ENCODE assay signal across 12 cellular contexts in genomic region chr6:163324928-163325784, GRCh38.
A peak's percentile ranks its signal among the peaks of the same experiment; 100 is the strongest.
DNase-seq lines count a peak whose midpoint lies in the region; ATAC-seq and TF ChIP-seq lines count a peak whose summit lies in the region.
"Had no signal": no experiment of that assay in that cellular context is flagged by ENCODE, and none has a peak within 500 bp of the region (broad histone marks: within the 10 kb centered on the region; RNA-seq: fewer than 3 reads in every experiment).

No MANE protein-coding gene starts in this region.

- no peaks in the 10 kb centered on the region for H3K9me3 ChIP-seq in colonic mucosa

- H3K27me3 Mint-ChIP-seq in CD14-positive monocyte (ENCODE audit: low read depth in 3 of 3) = peaks cover 3 to 8% (median 4%) of the 10 kb centered on the region in 3 donors
- H3K27me3 Mint-ChIP-seq in T-helper 2 cell treated with Interferon-gamma antibody and Interleukin-4, amounts not matched to agents 5 μg/mL and 100 μg/mL, for 36 hours (ENCODE audit: low read depth) = peaks cover 8% of the 10 kb centered on the region

- ATAC-seq in left cardiac atrium (peak; percentile 75 to 80), GM21423 (IDR thresholded peaks at IDR 0.05; ENCODE audit: unreplicated experiment) (no peak), GM18909 (IDR thresholded peaks at IDR 0.05; ENCODE audit: poor library complexity, unreplicated experiment) (no peak)
- ATAC-seq: stimulated activated naive CD8-positive, alpha-beta T cell treated with anti-CD3 and anti-CD28 coated beads, Interleukin-15, Interleukin-2, amounts not matched to agents 100 U/mL and 50 U/mL, for 24 hours had no signal

- peak overlapping the region; percentile 41 to 74 for H3K4me3 Mint-ChIP-seq in CD14-positive monocyte
- no peak overlapping the region for H3K4me3 Mint-ChIP-seq in T-helper 2 cell treated with Interferon-gamma antibody and Interleukin-4, amounts not matched to agents 5 μg/mL and 100 μg/mL, for 36 hours

- H3K27ac ChIP-seq in colonic mucosa = no peak overlapping the region

- H3K4me1 ChIP-seq in colonic mucosa = no peaks in the 10 kb centered on the region

- H3K4me3 ChIP-seq in colonic mucosa = no peak overlapping the region

- H3K27ac Mint-ChIP-seq in CD14-positive monocyte = no peak overlapping the region
- no peak overlapping the region for H3K27ac Mint-ChIP-seq in T-helper 2 cell treated with Interferon-gamma antibody and Interleukin-4, amounts not matched to agents 5 μg/mL and 100 μg/mL, for 36 hours

- no peak for DNase-seq in CD14-positive monocyte (ENCODE audit: low spot score)
- DNase-seq in SW480 (ENCODE audit: low spot score) = peak; percentile 13
- peak; percentile 61 for DNase-seq in left cardiac atrium
- peak; percentile 77 for DNase-seq in pons (ENCODE audit: low spot score)
- DNase-seq in colonic mucosa = no peak
- no peak for DNase-seq in T-helper 2 cell treated with Interferon-gamma antibody and Interleukin-4, amounts not matched to agents 5 μg/mL and 100 μg/mL, for 36 hours (ENCODE audit: low spot score)
- DNase-seq: NCI-H1694 treated with DMSO at 0.1 percent for 48 hours; SHP77; small intestine; stimulated activated naive CD8-positive, alpha-beta T cell treated with anti-CD3 and anti-CD28 coated beads, Interleukin-15, Interleukin-2, amounts not matched to agents 100 U/mL and 50 U/mL, for 24 hours had no signal

- H3K27me3 ChIP-seq in colonic mucosa = no peaks in the 10 kb centered on the region

- peaks cover 10% of the 10 kb centered on the region for H3K4me1 Mint-ChIP-seq in CD14-positive monocyte
- no peaks in the 10 kb centered on the region for H3K4me1 Mint-ChIP-seq in T-helper 2 cell treated with Interferon-gamma antibody and Interleukin-4, amounts not matched to agents 5 μg/mL and 100 μg/mL, for 36 hours (ENCODE audit: low read depth)

- H3K36me3 ChIP-seq in colonic mucosa = no peaks in the 10 kb centered on the region

- intact Hi-C loops in CD14-positive monocyte (cut with micrococcal nuclease) = no loop called here
- intact Hi-C loops in left cardiac atrium (cut with DNase I) = no loop called here
- intact Hi-C loops in colonic mucosa (cut with DNase I) = no loop called here

- TF ChIP-seq CTCF in CD14-positive monocyte (IDR thresholded peaks at IDR 0.05) (no peak), colonic mucosa (IDR thresholded peaks at IDR 0.05) (no peak)

- H3K9ac ChIP-seq in colonic mucosa (ENCODE audit: low read depth in 2 of 2, low read length in 2 of 2) = no peak overlapping the region

- H3K36me3 Mint-ChIP-seq in CD14-positive monocyte = no peaks in the 10 kb centered on the region
- H3K36me3 Mint-ChIP-seq in T-helper 2 cell treated with Interferon-gamma antibody and Interleukin-4, amounts not matched to agents 5 μg/mL and 100 μg/mL, for 36 hours (ENCODE audit: low read depth) = no peaks in the 10 kb centered on the region

- peaks cover 5 to 14% (median 8%) of the 10 kb centered on the region in 7 donors for H3K9me3 Mint-ChIP-seq in CD14-positive monocyte
- no peaks in the 10 kb centered on the region for H3K9me3 Mint-ChIP-seq in T-helper 2 cell treated with Interferon-gamma antibody and Interleukin-4, amounts not matched to agents 5 μg/mL and 100 μg/mL, for 36 hours

Comparison
In these comparisons a context has a peak if more than half of its experiments do, and no peak if none do; other contexts are left out.
1. DNase-seq: peak in SW480 (single experiment), left cardiac atrium (single experiment) and pons (single experiment); none in CD14-positive monocyte (single experiment), colonic mucosa (single experiment) and T-helper 2 cell treated with Interferon-gamma antibody and Interleukin-4, amounts not matched to agents 5 μg/mL and 100 μg/mL, for 36 hours (single experiment).
2. ATAC-seq: peak in left cardiac atrium (2 of 2); none in GM21423 (single experiment) and GM18909 (single experiment).